In genomic region chr2:20215183-20216040, GRCh38 we compare ENCODE assay signal across 1 cellular context.
TF ChIP-seq lines count a peak whose summit lies in the region.

No MANE protein-coding gene starts in this region.

TF ChIP-seq in HepG2, 621 proteins besides CTCF, POLR2A, EP300 and RAD21 (continued from another document and continues in another):
- peak; percentile 67; the same call in 1 of the 2 replicates for TF ChIP-seq ZBTB26 (CRISPR knock-in tag; IDR thresholded peaks at IDR 0.05; ENCODE audit: borderline replicate concordance)
- no peak for TF ChIP-seq HMGA1 (CRISPR knock-in tag; conservative IDR thresholded peaks at IDR 0.05)
- no peak for TF ChIP-seq TRIM22 (IDR thresholded peaks at IDR 0.05)
- TF ChIP-seq FOXP4 (CRISPR knock-in tag; IDR thresholded peaks at IDR 0.05): peak; percentile 89
- peak; percentile 81; the same call in 1 of the 2 replicates for TF ChIP-seq ZSCAN9 (CRISPR knock-in tag; IDR thresholded peaks at IDR 0.05; ENCODE audit: borderline replicate concordance)
- 0 out of 2 replicates have a peak, but pooled peaks have one; percentile 38 for TF ChIP-seq MTERF4 (CRISPR knock-in tag; IDR thresholded peaks at IDR 0.05)
- TF ChIP-seq MNT (IDR thresholded peaks at IDR 0.05): no peak
- TF ChIP-seq NONO (IDR thresholded peaks at IDR 0.05): no peak
- TF ChIP-seq NONO (CRISPR knock-in tag; conservative IDR thresholded peaks at IDR 0.05): peak; percentile 98
- TF ChIP-seq TOPORS (CRISPR knock-in tag; IDR thresholded peaks at IDR 0.05): peak; percentile 50; the same call in 1 of the 2 replicates
- TF ChIP-seq THYN1 (CRISPR knock-in tag; IDR thresholded peaks at IDR 0.05; ENCODE audit: borderline replicate concordance, low read depth): 0 out of 2 replicates have a peak, but pooled peaks have one; percentile 56
- TF ChIP-seq POLR2AphosphoS5 (IDR thresholded peaks at IDR 0.05; ENCODE audit: low read depth, low read length): peak; percentile 59
- no peak for TF ChIP-seq RBM39 (IDR thresholded peaks at IDR 0.05; ENCODE audit: low read depth, low read length, poor library complexity, severe bottlenecking)
- TF ChIP-seq TP53 (CRISPR knock-in tag; conservative IDR thresholded peaks at IDR 0.05): 0 out of 2 replicates have a peak, but pooled peaks have one; percentile 54
- no peak for TF ChIP-seq ARID3A (IDR thresholded peaks at IDR 0.05; ENCODE audit: low read depth, low read length)
- TF ChIP-seq PAX8 (CRISPR knock-in tag; IDR thresholded peaks at IDR 0.05; ENCODE audit: borderline replicate concordance): no peak
- TF ChIP-seq ZNF883 (CRISPR knock-in tag; IDR thresholded peaks at IDR 0.05; ENCODE audit: not compliant biosample characterization): no peak
- peak; percentile 79 for TF ChIP-seq ZNF318 (CRISPR knock-in tag; IDR thresholded peaks at IDR 0.05)
- TF ChIP-seq GMEB1 (CRISPR knock-in tag; IDR thresholded peaks at IDR 0.05; ENCODE audit: borderline replicate concordance): peak; percentile 55; the same call in 1 of the 2 replicates
- TF ChIP-seq ZNF17 (CRISPR knock-in tag; IDR thresholded peaks at IDR 0.05): no peak
- TF ChIP-seq ZNF207 (IDR thresholded peaks at IDR 0.05; ENCODE audit: borderline replicate concordance): no peak
- no peak for TF ChIP-seq SRSF1 (optimal IDR thresholded peaks at IDR 0.05; ENCODE audit: low read depth, low read length)
- no peak for TF ChIP-seq NFE2L1 (CRISPR knock-in tag; IDR thresholded peaks at IDR 0.05; ENCODE audit: borderline replicate concordance)
- TF ChIP-seq MLXIP (CRISPR knock-in tag; IDR thresholded peaks at IDR 0.05; ENCODE audit: borderline replicate concordance): no peak
- peak; percentile 87 for TF ChIP-seq ATF2 (CRISPR knock-in tag; IDR thresholded peaks at IDR 0.05)
- TF ChIP-seq NCOR1 (IDR thresholded peaks at IDR 0.05; ENCODE audit: borderline replicate concordance, low read length): peak; percentile 90
- TF ChIP-seq SAP130 (CRISPR knock-in tag; IDR thresholded peaks at IDR 0.05; ENCODE audit: low read depth): peak; percentile 92
- no peak for TF ChIP-seq ZNF329 (CRISPR knock-in tag; IDR thresholded peaks at IDR 0.05; ENCODE audit: low read depth)
- TF ChIP-seq ADNP (CRISPR knock-in tag; IDR thresholded peaks at IDR 0.05): peak; percentile 42; the same call in 1 of the 2 replicates
- 0 out of 2 replicates have a peak, but pooled peaks have one; percentile 63 for TF ChIP-seq ZNF430 (CRISPR knock-in tag; IDR thresholded peaks at IDR 0.05)
